In the genomic region with DNA sequence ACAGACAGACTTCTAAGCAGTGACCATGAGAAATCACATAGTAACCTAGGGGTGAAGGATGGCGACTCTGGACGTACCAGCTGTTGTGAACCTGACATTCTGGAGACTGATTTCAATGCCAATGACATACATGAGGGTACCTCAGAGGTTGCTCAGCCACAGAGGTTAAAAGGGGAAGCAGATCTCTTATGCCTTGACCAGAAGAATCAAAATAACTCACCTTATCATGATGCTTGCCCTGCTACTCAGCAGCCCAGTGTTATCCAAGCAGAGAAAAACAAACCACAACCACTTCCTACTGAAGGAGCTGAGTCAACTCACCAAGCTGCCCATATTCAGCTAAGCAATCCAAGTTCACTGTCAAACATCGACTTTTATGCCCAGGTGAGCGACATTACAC, we compare ENCODE assay signal across 8 cellular contexts. TPM values are rescaled to one million over a fixed set of nuclear protein-coding genes. Genes with fewer than 3 reads are reported as not detected.
A peak's percentile ranks its signal among the peaks of the same experiment; 100 is the strongest.
DNase-seq lines count a peak whose midpoint lies in the region; ATAC-seq and TF ChIP-seq lines count a peak whose summit lies in the region.
"Had no signal": no experiment of that assay in that cellular context is flagged by ENCODE, and none has a peak within 500 bp of the region (broad histone marks: within the 10 kb centered on the region; RNA-seq: fewer than 3 reads in every experiment).

No MANE protein-coding gene starts in this region.

- H3K27me3 ChIP-seq in suprapubic skin = no peaks in the 10 kb centered on the region
- H3K27me3 ChIP-seq: cardiac muscle cell had no signal

- DNase-seq in NOMO-1 treated with dmso at 0.1 percent for 144 hours (lab: John Stamatoyannopoulos, UW; ENCODE audit: unreplicated experiment) (peak; percentile 61), kidney glomerular epithelial cell (lab: John Stamatoyannopoulos, UW) (peak; percentile 78), SK-N-DZ (ENCODE audit: low spot score) (no peak), suprapubic skin (ENCODE audit: low spot score in 2 of 2) (no peak), NCI-H1048 (lab: John Stamatoyannopoulos, UW) (no peak)

- WGBS in suprapubic skin = 86% methylated on average over 4 of the region's 4 CpGs

- no peak for TF ChIP-seq CTCF in suprapubic skin (IDR thresholded peaks at IDR 0.05)

- H3K4me3 ChIP-seq in suprapubic skin = no peak overlapping the region
- H3K4me3 ChIP-seq: cardiac muscle cell had no signal

- peak; percentile 54 for ATAC-seq in GM19023 (IDR thresholded peaks at IDR 0.05; ENCODE audit: unreplicated experiment)
- ATAC-seq in HG02840 (IDR thresholded peaks at IDR 0.05; ENCODE audit: low FRiP score, unreplicated experiment) = peak; percentile 65

- H3K9me3 ChIP-seq in suprapubic skin = no peaks in the 10 kb centered on the region

- TF ChIP-seq POLR2A in suprapubic skin (IDR thresholded peaks at IDR 0.05) = no peak

- H3K27ac ChIP-seq in suprapubic skin = no peak overlapping the region
- H3K27ac ChIP-seq: cardiac muscle cell had no signal

- no peak for TF ChIP-seq EP300 in suprapubic skin (IDR thresholded peaks at IDR 0.05)

- no peaks in the 10 kb centered on the region for H3K4me1 ChIP-seq in suprapubic skin

- H3K36me3 ChIP-seq in suprapubic skin = peaks cover 6% of the 10 kb centered on the region
- H3K36me3 ChIP-seq: cardiac muscle cell had no signal

RNA-seq across cellular contexts. Expression of gene CCDC152, which starts 38.0 kb away (rescaled TPM):
- 10.0 and 12.5 TPM in 2 replicates for polyA plus RNA-seq in SK-N-DZ (2014; cell fraction: cytosol; rRNA removed)
- polyA plus RNA-seq in SK-N-DZ (2014; cell fraction: nucleus; rRNA removed) = 5.5 and 6.7 TPM in 2 replicates
- 1 to 10 TPM in 2 of 4 donors, under 1 TPM in 1, not detected in 1; 0.36 to 1.7 (median 1.1) TPM for total RNA-seq in suprapubic skin

Comparison
In these comparisons a context has a peak if more than half of its experiments do, and no peak if none do; other contexts are left out.
1. DNase-seq: peak in NOMO-1 treated with dmso at 0.1 percent for 144 hours (single experiment) and kidney glomerular epithelial cell (single experiment); none in SK-N-DZ (single experiment), suprapubic skin (0 of 2) and NCI-H1048 (single experiment).